In the genomic region with DNA sequence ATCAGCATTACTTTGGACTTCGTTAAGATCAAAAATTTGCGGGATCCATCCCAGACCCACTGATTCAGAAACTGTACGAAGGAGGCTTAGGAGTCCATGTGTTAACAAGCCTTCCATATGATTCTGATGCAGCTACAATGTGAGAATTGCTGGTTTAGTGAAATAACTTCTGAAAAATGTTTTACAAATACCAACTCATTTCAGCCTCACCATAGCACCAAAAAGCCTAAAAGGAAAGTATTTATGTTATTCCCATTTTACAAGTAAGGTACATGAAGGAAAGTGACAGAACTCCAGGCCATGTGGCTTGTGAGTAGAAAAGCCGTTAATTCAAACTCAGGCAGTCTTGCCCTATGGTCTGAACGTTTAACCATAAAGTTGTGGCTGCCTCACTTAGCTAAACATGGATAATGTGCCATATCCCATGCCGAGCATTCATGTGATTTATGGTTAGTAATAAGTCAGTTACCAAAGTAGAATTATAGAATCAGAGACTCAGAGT, we compare ENCODE assay signal across 2 cellular contexts.
A peak's percentile ranks its signal among the peaks of the same experiment; 100 is the strongest.
TF ChIP-seq lines count a peak whose summit lies in the region.

No MANE protein-coding gene starts in this region.

TF ChIP-seq in HepG2, 621 proteins besides CTCF, POLR2A, EP300 and RAD21:
- TF ChIP-seq NR2F2 (IDR thresholded peaks at IDR 0.05; ENCODE audit: borderline replicate concordance, low read depth) (no peak), XRCC5 (optimal IDR thresholded peaks at IDR 0.05; ENCODE audit: low read length) (no peak), EZH2 (conservative IDR thresholded peaks at IDR 0.05; ENCODE audit: low read depth, low read length) (peak; percentile 98), ZNF547 (CRISPR knock-in tag; IDR thresholded peaks at IDR 0.05) (no peak)

TF ChIP-seq in K562, 482 proteins besides CTCF, POLR2A, EP300 and RAD21:
- TF ChIP-seq FOSL1 (tag; conservative IDR thresholded peaks at IDR 0.05) (no peak), RNF2 (IDR thresholded peaks at IDR 0.05) (0 out of 2 replicates have a peak, but pooled peaks have one; percentile 14)
